ENCODE assay signal across 8 cellular contexts in the genomic region with DNA sequence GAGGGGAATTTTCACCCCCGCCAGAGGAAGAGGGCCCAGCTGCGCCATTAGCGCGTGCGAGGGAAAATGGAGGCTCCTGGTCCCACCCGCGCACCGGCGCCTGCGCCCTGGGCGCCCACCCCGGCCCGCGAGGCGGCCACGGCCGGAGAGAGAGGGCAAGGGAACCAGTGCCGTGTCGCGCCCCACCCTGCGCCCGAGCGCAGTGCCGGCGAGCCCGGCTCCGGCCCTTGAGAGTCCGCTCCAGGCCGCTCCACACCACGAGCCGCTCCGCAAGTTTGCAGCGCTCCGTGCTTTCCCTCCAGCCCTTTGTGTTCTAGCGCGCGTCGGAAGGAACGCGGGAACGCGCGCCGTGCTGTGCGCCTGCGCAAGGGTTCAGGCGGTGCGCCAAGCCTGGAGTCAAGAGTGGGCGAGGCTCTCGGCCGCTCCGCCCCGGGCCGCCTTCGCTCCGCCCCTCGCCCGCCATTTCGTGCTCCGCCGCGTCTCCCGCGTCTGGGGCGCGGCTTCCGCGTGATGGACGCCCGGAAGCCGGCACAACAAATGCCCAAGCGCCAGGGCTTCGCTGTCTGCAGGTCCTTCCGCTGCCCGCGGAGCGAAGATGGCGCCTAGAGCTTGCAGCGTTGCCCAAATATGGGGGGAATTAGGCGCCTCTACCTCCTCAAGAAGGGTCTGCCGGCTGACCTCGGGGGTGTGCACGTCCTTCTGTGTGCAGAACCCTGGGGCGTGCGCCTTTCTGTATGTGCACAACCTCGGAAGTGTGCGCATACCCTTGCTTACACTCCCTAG. TPM values are rescaled to one million over a fixed set of nuclear protein-coding genes. Genes with fewer than 3 reads are reported as not detected.
DNase-seq lines count a peak whose midpoint lies in the region; ATAC-seq and TF ChIP-seq lines count a peak whose summit lies in the region.

No MANE protein-coding gene starts in this region.

- H3K4me1 ChIP-seq in hepatocyte (ENCODE audit: insufficient read depth), result peaks cover 29% of the 10 kb centered on the region

- H3K27me3 ChIP-seq in hepatocyte, result no peaks in the 10 kb centered on the region

- WGBS in hepatocyte (ENCODE audit: low lambda C conversion rate, missing lambda C conversion rate), result 15% methylated on average over 65 of the region's 87 CpGs

- no peaks in the 10 kb centered on the region for H3K36me3 ChIP-seq in hepatocyte (replicated peaks; ENCODE audit: insufficient read depth, low read depth)

- H3K4me3 ChIP-seq in astrocyte of the cerebellum (ENCODE audit: low read depth, low read length) (peak overlapping the region; percentile 36), hepatocyte (peak overlapping the region; percentile 17)

- no peaks in the 10 kb centered on the region for H3K79me2 ChIP-seq in hepatocyte

- no peaks in the 10 kb centered on the region for H3K9me3 ChIP-seq in hepatocyte (ENCODE audit: low read depth)

- peak overlapping the region; percentile 79 for H3K4me2 ChIP-seq in hepatocyte

- in situ Hi-C loops in astrocyte of the cerebellum (cut with HindIII; ENCODE audit: low sequenced_read_pairs), result no loop called here

- peak; percentile 58 for ATAC-seq in GM21737 (IDR thresholded peaks at IDR 0.05; ENCODE audit: unreplicated experiment)

- no peaks in the 10 kb centered on the region for H4K20me1 ChIP-seq in hepatocyte (ENCODE audit: insufficient read depth, poor library complexity, severe bottlenecking)

- H2AFZ ChIP-seq in hepatocyte, result peak overlapping the region; percentile 90

- DNase-seq in EL (peak; percentile 93), LHCN-M2 (ENCODE audit: low read depth) (peak; percentile 92), T-helper 9 cell (peak; percentile 93), astrocyte of the cerebellum (ENCODE audit: low read depth) (peak; percentile 90), hepatocyte (ENCODE audit: low spot score) (peak; percentile 97), retina (peak; percentile 100), NCI-H1105 treated with DMSO at 0.1 percent for 48 hours (lab: John Stamatoyannopoulos, UW) (no peak)

- no peaks in the 10 kb centered on the region for H3K9me2 ChIP-seq in hepatocyte (replicated peaks; ENCODE audit: insufficient read depth)

- H3K27ac ChIP-seq in hepatocyte, result peak overlapping the region; percentile 85

- no peak for TF ChIP-seq CTCF in astrocyte of the cerebellum (IDR thresholded peaks at IDR 0.05; ENCODE audit: low read depth, low read length, missing control alignments)
- TF ChIP-seq CTCF in hepatocyte (IDR thresholded peaks at IDR 0.05; ENCODE audit: poor library complexity), result no peak

RNA-seq across cellular contexts. Expression of a gene that starts 46.1 kb away (rescaled TPM):
- total RNA-seq in LHCN-M2 (2014; rRNA removed), result 836 and 882 TPM in 2 replicates
- 708 TPM for polyA plus RNA-seq in LHCN-M2 (2012)
- 615 and 727 TPM in 2 replicates for total RNA-seq in hepatocyte
- polyA plus RNA-seq in hepatocyte, result 597 and 705 TPM in 2 replicates
